27 cellular contexts compared by ENCODE assay signal in genomic region chr5:34731435-34732232, GRCh38.
DNase-seq lines count a peak whose midpoint lies in the region; ATAC-seq and TF ChIP-seq lines count a peak whose summit lies in the region.
"Had no signal": no experiment of that assay in that cellular context is flagged by ENCODE, and none has a peak within 500 bp of the region (broad histone marks: within the 10 kb centered on the region; RNA-seq: fewer than 3 reads in every experiment).

No MANE protein-coding gene starts in this region.

- no peak overlapping the region; the same call in 1 of the 2 replicates for H3K4me3 Mint-ChIP-seq in WTC11
- H3K4me3 Mint-ChIP-seq: activated CD8-positive, alpha-beta T cell treated with anti-CD3 and anti-CD28 coated beads, Interleukin-2, amount 10 ng/mL, durations not matched to agents 7 days and 5 days; activated naive CD8-positive, alpha-beta T cell treated with anti-CD3 and anti-CD28 coated beads for 36 hours; CD4-positive, CD25-positive, alpha-beta regulatory T cell; neural crest cell had no signal

- H3K27ac ChIP-seq in right lobe of liver (peak overlapping the region in 2 of 3 donors; percentile 58 to 64), aorta (ENCODE audit: low read depth in 1 of 2, low read length in 2 of 2) (no peak overlapping the region), adrenal gland (no peak overlapping the region)
- H3K27ac ChIP-seq: KMS-11, lower lobe of right lung, psoas muscle, RWPE1 had no signal

- H3K4me1 ChIP-seq in right lobe of liver: peaks cover 0 to 38% (median 20%) of the 10 kb centered on the region in 4 donors
- peaks cover 0 to 2% of the 10 kb centered on the region in 2 donors for H3K4me1 ChIP-seq in aorta (ENCODE audit: control insufficient read depth in 1 of 2, insufficient read depth in 2 of 2, low read length in 2 of 2)
- peaks cover 0 to 5% of the 10 kb centered on the region in 2 donors for H3K4me1 ChIP-seq in adrenal gland (replicated peaks in 1 of 2)
- H3K4me1 ChIP-seq: psoas muscle had no signal

- ATAC-seq in WTC11 (no peak; the same call in none of the 2 replicates), right lobe of liver (peak; percentile 84 to 88 (median 86)), aorta (ENCODE audit: low FRiP score) (peak; percentile 33)
- ATAC-seq: activated CD8-positive, alpha-beta T cell treated with anti-CD3 and anti-CD28 coated beads, Interleukin-2, amount 10 ng/mL, durations not matched to agents 7 days and 5 days; lower lobe of right lung; psoas muscle had no signal

- intact Hi-C loops in right lobe of liver (cut with DNase I): no loop called here
- intact Hi-C loops in aorta (cut with DNase I): no loop called here
- intact Hi-C loops in adrenal gland (cut with DNase I): no loop called here

- no peak overlapping the region for H3K4me3 ChIP-seq in right lobe of liver
- no peak overlapping the region for H3K4me3 ChIP-seq in aorta (ENCODE audit: low read length in 2 of 2)
- H3K4me3 ChIP-seq in adrenal gland: no peak overlapping the region
- H3K4me3 ChIP-seq: lower lobe of right lung, psoas muscle had no signal

- H3K36me3 Mint-ChIP-seq in WTC11: peaks cover 39% of the 10 kb centered on the region
- H3K36me3 Mint-ChIP-seq: activated naive CD8-positive, alpha-beta T cell treated with anti-CD3 and anti-CD28 coated beads for 36 hours; CD4-positive, CD25-positive, alpha-beta regulatory T cell had no signal

- DNase-seq in HuH-7.5 (ENCODE audit: low spot score) (peak; percentile 34), WTC11 (ENCODE audit: low spot score) (no peak), right lobe of liver (peak; percentile 27 to 76 (median 73)), aorta (no peak), erythroblast (lab: John Stamatoyannopoulos, UW) (no peak), nucleus accumbens (lab: John Stamatoyannopoulos, UW) (no peak), adrenal gland (no peak)
- no peak for DNase-seq in activated CD4-positive, alpha-beta T cell treated with anti-CD3 and anti-CD28 coated beads for 48 hours
- DNase-seq: activated CD8-positive, alpha-beta T cell treated with anti-CD3 and anti-CD28 coated beads, Interleukin-2, amount 10 ng/mL, durations not matched to agents 7 days and 5 days; activated effector memory CD4-positive, alpha-beta T cell treated with anti-CD3 and anti-CD28 coated beads, Interleukin-2, amount 50 U/mL, for 16 hours; activated naive CD8-positive, alpha-beta T cell treated with anti-CD3 and anti-CD28 coated beads for 36 hours; activated T-cell treated with anti-CD3 and anti-CD28 coated beads for 4 hours; CD4-positive, CD25-positive, alpha-beta regulatory T cell; EL; glutamatergic neuron; GOT3; lower lobe of right lung; NCI-H1436; NCI-H2081 treated with DMSO at 0.1 percent for 48 hours; NCI-H446; NCI-H774; psoas muscle; stimulated activated naive CD4-positive, alpha-beta T cell; T-helper 1 cell had no signal

- peaks cover 47% of the 10 kb centered on the region for H3K4me1 Mint-ChIP-seq in WTC11
- H3K4me1 Mint-ChIP-seq: activated naive CD8-positive, alpha-beta T cell treated with anti-CD3 and anti-CD28 coated beads for 36 hours; CD4-positive, CD25-positive, alpha-beta regulatory T cell had no signal

- H3K27me3 Mint-ChIP-seq in WTC11 (ENCODE audit: low read depth): peaks cover 4% of the 10 kb centered on the region; the same call in 1 of the 2 replicates
- H3K27me3 Mint-ChIP-seq: activated naive CD8-positive, alpha-beta T cell treated with anti-CD3 and anti-CD28 coated beads for 36 hours had no signal

- TF ChIP-seq CTCF in WTC11 (IDR thresholded peaks at IDR 0.05): no peak
- TF ChIP-seq CTCF in right lobe of liver (IDR thresholded peaks at IDR 0.05): no peak
- no peak for TF ChIP-seq CTCF in adrenal gland (IDR thresholded peaks at IDR 0.05)

- H3K9me3 Mint-ChIP-seq in WTC11: peaks cover 21% of the 10 kb centered on the region

- POLR2A ChIA-PET in WTC11 (lab: Charles Lee): no interaction called here

- whole genome bisulfite sequencing in right lobe of liver (ENCODE audit: insufficient coverage, low coverage, low lambda C conversion rate, missing lambda C conversion rate): 10% methylated on average over 6 of the region's 6 CpGs
- 58 to 66% methylated on average over 6 of the region's 6 CpGs for WGBS in aorta, 2 donors
- WGBS in adrenal gland, 4 donors: 43 to 68% (median 52%) methylated on average over 5 to 6 of the region's 6 CpGs

- H3K36me3 ChIP-seq in right lobe of liver (no peaks in the 10 kb centered on the region), aorta (ENCODE audit: control insufficient read depth in 1 of 2, insufficient read depth in 2 of 2, low read length in 1 of 2) (peaks cover 0 to 3% of the 10 kb centered on the region in 2 donors), adrenal gland (replicated peaks in 1 of 2) (no peaks in the 10 kb centered on the region)
- H3K36me3 ChIP-seq: lower lobe of right lung had no signal

- H3K27ac Mint-ChIP-seq in WTC11: peak overlapping the region; percentile 88
- H3K27ac Mint-ChIP-seq: activated CD8-positive, alpha-beta T cell treated with anti-CD3 and anti-CD28 coated beads, Interleukin-2, amount 10 ng/mL, durations not matched to agents 7 days and 5 days; activated naive CD8-positive, alpha-beta T cell treated with anti-CD3 and anti-CD28 coated beads for 36 hours; CD4-positive, CD25-positive, alpha-beta regulatory T cell had no signal

- TF ChIP-seq POLR2A in right lobe of liver (IDR thresholded peaks at IDR 0.05): no peak
- TF ChIP-seq POLR2A in erythroblast (IDR thresholded peaks at IDR 0.05; ENCODE audit: low read length): no peak
- no peak for TF ChIP-seq POLR2A in adrenal gland (IDR thresholded peaks at IDR 0.05)

- no peaks in the 10 kb centered on the region for H3K9me3 ChIP-seq in right lobe of liver
- no peaks in the 10 kb centered on the region for H3K9me3 ChIP-seq in aorta (ENCODE audit: control insufficient read depth, low read length)
- no peaks in the 10 kb centered on the region for H3K9me3 ChIP-seq in adrenal gland (replicated peaks in 1 of 3)
- H3K9me3 ChIP-seq: lower lobe of right lung, psoas muscle had no signal

- CTCF ChIA-PET in WTC11 (lab: Charles Lee): no interaction called here

- no peaks in the 10 kb centered on the region for H3K27me3 ChIP-seq in right lobe of liver
- H3K27me3 ChIP-seq in aorta (ENCODE audit: control insufficient read depth in 1 of 2, insufficient read depth in 2 of 2, low read length in 1 of 2): no peaks in the 10 kb centered on the region
- H3K27me3 ChIP-seq in adrenal gland: no peaks in the 10 kb centered on the region

TF ChIP-seq in WTC11, 78 proteins besides CTCF, POLR2A, EP300 and RAD21 (continues in another document):
- TF ChIP-seq JAZF1 (CRISPR knock-in tag; IDR thresholded peaks at IDR 0.05): no peak
- TF ChIP-seq ZNF416 (CRISPR knock-in tag; IDR thresholded peaks at IDR 0.05): no peak
- TF ChIP-seq ZNF219 (CRISPR knock-in tag; IDR thresholded peaks at IDR 0.05; ENCODE audit: borderline replicate concordance): no peak
- no peak for TF ChIP-seq GTF2I (CRISPR knock-in tag; conservative IDR thresholded peaks at IDR 0.05)
- TF ChIP-seq ATF6 (CRISPR knock-in tag; IDR thresholded peaks at IDR 0.05): no peak
- TF ChIP-seq NR1H2 (CRISPR knock-in tag; IDR thresholded peaks at IDR 0.05): no peak
- TF ChIP-seq HMGXB4 (CRISPR knock-in tag; IDR thresholded peaks at IDR 0.05): no peak
- no peak for TF ChIP-seq ZNF425 (CRISPR knock-in tag; conservative IDR thresholded peaks at IDR 0.05)
- no peak for TF ChIP-seq ZNF232 (CRISPR knock-in tag; IDR thresholded peaks at IDR 0.05)
- TF ChIP-seq MXD4 (CRISPR knock-in tag; IDR thresholded peaks at IDR 0.05; ENCODE audit: borderline replicate concordance): no peak
- TF ChIP-seq ZNF121 (CRISPR knock-in tag; IDR thresholded peaks at IDR 0.05): no peak

Comparison
In these comparisons a context has a peak if more than half of its experiments do, and no peak if none do; other contexts are left out.
1. DNase-seq: peak in HuH-7.5 (single experiment) and right lobe of liver (3 of 3); none in WTC11 (single experiment), aorta (0 of 2), erythroblast (0 of 2), nucleus accumbens (0 of 56), adrenal gland (0 of 7) and activated CD4-positive, alpha-beta T cell treated with anti-CD3 and anti-CD28 coated beads for 48 hours (single experiment).
2. H3K27ac ChIP-seq: peak in right lobe of liver (2 of 3); none in aorta (0 of 2) and adrenal gland (0 of 5).